In genomic region chr13:73943965-73944233, GRCh38 we compare ENCODE assay signal across 18 cellular contexts.
DNase-seq lines count a peak whose midpoint lies in the region; ATAC-seq and TF ChIP-seq lines count a peak whose summit lies in the region.
"Had no signal": no experiment of that assay in that cellular context is flagged by ENCODE, and none has a peak within 500 bp of the region (broad histone marks: within the 10 kb centered on the region; RNA-seq: fewer than 3 reads in every experiment).

No MANE protein-coding gene starts in this region.

- peaks cover 76% of the 10 kb centered on the region for H3K4me1 Mint-ChIP-seq in activated T-cell treated with anti-CD3 and anti-CD28 coated beads, Interleukin-2, amount 50 U/mL, for 72 hours (ENCODE audit: low read depth)
- H3K4me1 Mint-ChIP-seq in activated T-helper 17 cell treated with anti-CD3 and anti-CD28 coated beads, Interleukin-2, amount 50 U/mL, for 72 hours, result peaks cover 52% of the 10 kb centered on the region

- peak overlapping the region; percentile 41 to 48 for H3K4me3 Mint-ChIP-seq in activated T-cell treated with anti-CD3 and anti-CD28 coated beads, Interleukin-2, amount 50 U/mL, for 72 hours
- peak overlapping the region; percentile 66 for H3K4me3 Mint-ChIP-seq in activated T-helper 17 cell treated with anti-CD3 and anti-CD28 coated beads, Interleukin-2, amount 50 U/mL, for 72 hours

- H3K27ac ChIP-seq in muscle layer of colon (ENCODE audit: low read depth, low read length) (peak overlapping the region; percentile 57), upper lobe of right lung (no peak overlapping the region)
- H3K27ac ChIP-seq: breast epithelium, gastrocnemius medialis, neutrophil, SJCRH30, thyroid gland had no signal

- H3K36me3 ChIP-seq in muscle layer of colon (ENCODE audit: insufficient read depth, low read length), result no peaks in the 10 kb centered on the region
- H3K36me3 ChIP-seq in upper lobe of right lung, result no peaks in the 10 kb centered on the region
- H3K36me3 ChIP-seq: breast epithelium, gastrocnemius medialis, neutrophil, SJCRH30, thyroid gland had no signal

- H3K4me3 ChIP-seq in muscle layer of colon (ENCODE audit: low read depth in 1 of 2, low read length in 2 of 2) (no peak overlapping the region), upper lobe of right lung (no peak overlapping the region)
- H3K4me3 ChIP-seq: breast epithelium, gastrocnemius medialis, SJCRH30, thyroid gland had no signal

- ATAC-seq in activated T-cell treated with anti-CD3 and anti-CD28 coated beads, Interleukin-2, amount 50 U/mL, for 72 hours (replicated peaks in 1 of 2), result no peak
- ATAC-seq in GM18508 (IDR thresholded peaks at IDR 0.05; ENCODE audit: insufficient read depth, unreplicated experiment) (peak; percentile 3), upper lobe of right lung (no peak)
- ATAC-seq in activated T-helper 17 cell treated with anti-CD3 and anti-CD28 coated beads, Interleukin-2, amount 50 U/mL, for 72 hours (replicated peaks), result no peak
- ATAC-seq: left colon, PC-3 had no signal

- H3K36me3 Mint-ChIP-seq in activated T-cell treated with anti-CD3 and anti-CD28 coated beads, Interleukin-2, amount 50 U/mL, for 72 hours (ENCODE audit: insufficient read depth in 2 of 2), result peaks cover 0 to 4% of the 10 kb centered on the region in 2 donors
- H3K36me3 Mint-ChIP-seq in activated T-helper 17 cell treated with anti-CD3 and anti-CD28 coated beads, Interleukin-2, amount 50 U/mL, for 72 hours (ENCODE audit: low read depth), result peaks cover 40% of the 10 kb centered on the region

- peak overlapping the region; percentile 10 for H3K27ac Mint-ChIP-seq in activated T-cell treated with anti-CD3 and anti-CD28 coated beads, Interleukin-2, amount 50 U/mL, for 72 hours
- peak overlapping the region; percentile 86 for H3K27ac Mint-ChIP-seq in activated T-helper 17 cell treated with anti-CD3 and anti-CD28 coated beads, Interleukin-2, amount 50 U/mL, for 72 hours

- in situ Hi-C loops in ACHN (cut with HindIII; ENCODE audit: low pct_ligation_motif_present, low pct_unique_long_range_greater_than_20kb, low sequenced_read_pairs), result no loop called here

- intact Hi-C loops in upper lobe of right lung (cut with DNase I), result no loop called here

- no peak overlapping the region for H3K9ac ChIP-seq in muscle layer of colon (ENCODE audit: low read length)

- H3K27me3 ChIP-seq in muscle layer of colon (ENCODE audit: control insufficient read depth in 1 of 2, insufficient read depth in 2 of 2, low read length in 2 of 2) (no peaks in the 10 kb centered on the region), upper lobe of right lung (no peaks in the 10 kb centered on the region)
- H3K27me3 ChIP-seq: breast epithelium, gastrocnemius medialis, neutrophil, SJCRH30, thyroid gland had no signal

- no peak for DNase-seq in activated T-cell treated with anti-CD3 and anti-CD28 coated beads, Interleukin-2, amount 50 U/mL, for 72 hours
- no peak for DNase-seq in activated T-cell treated with anti-CD3 and anti-CD28 coated beads, Interleukin-2, amount 50 U/mL, for 1 hour
- DNase-seq in upper lobe of right lung, result no peak
- DNase-seq in ACHN, result no peak
- no peak for DNase-seq in 8988T
- DNase-seq: gastrocnemius medialis, left colon, NCI-H1436 treated with DMSO at 0.1 percent for 48 hours, NCI-H2171 treated with DMSO at 0.1 percent for 48 hours, NCI-H526 treated with DMSO at 0.1 percent for 48 hours, PC-3, SJCRH30, thyroid gland had no signal

- no peak for TF ChIP-seq CTCF in upper lobe of right lung (IDR thresholded peaks at IDR 0.05)

- H3K4me1 ChIP-seq in muscle layer of colon (ENCODE audit: insufficient read depth, low read length) (peaks cover 27% of the 10 kb centered on the region), upper lobe of right lung (no peaks in the 10 kb centered on the region)

- no peaks in the 10 kb centered on the region for H3K27me3 Mint-ChIP-seq in activated T-cell treated with anti-CD3 and anti-CD28 coated beads, Interleukin-2, amount 50 U/mL, for 72 hours (ENCODE audit: low read depth)
- no peaks in the 10 kb centered on the region for H3K27me3 Mint-ChIP-seq in activated T-helper 17 cell treated with anti-CD3 and anti-CD28 coated beads, Interleukin-2, amount 50 U/mL, for 72 hours

- no peaks in the 10 kb centered on the region for H3K9me3 Mint-ChIP-seq in activated T-cell treated with anti-CD3 and anti-CD28 coated beads, Interleukin-2, amount 50 U/mL, for 72 hours
- no peaks in the 10 kb centered on the region for H3K9me3 Mint-ChIP-seq in activated T-helper 17 cell treated with anti-CD3 and anti-CD28 coated beads, Interleukin-2, amount 50 U/mL, for 72 hours

- no peaks in the 10 kb centered on the region for H3K9me3 ChIP-seq in muscle layer of colon (ENCODE audit: low read length)
- H3K9me3 ChIP-seq in upper lobe of right lung, result no peaks in the 10 kb centered on the region
- H3K9me3 ChIP-seq: breast epithelium, gastrocnemius medialis, neutrophil, SJCRH30, thyroid gland had no signal
